Comparison of ENCODE assay signal across 34 cellular contexts in the genomic region with DNA sequence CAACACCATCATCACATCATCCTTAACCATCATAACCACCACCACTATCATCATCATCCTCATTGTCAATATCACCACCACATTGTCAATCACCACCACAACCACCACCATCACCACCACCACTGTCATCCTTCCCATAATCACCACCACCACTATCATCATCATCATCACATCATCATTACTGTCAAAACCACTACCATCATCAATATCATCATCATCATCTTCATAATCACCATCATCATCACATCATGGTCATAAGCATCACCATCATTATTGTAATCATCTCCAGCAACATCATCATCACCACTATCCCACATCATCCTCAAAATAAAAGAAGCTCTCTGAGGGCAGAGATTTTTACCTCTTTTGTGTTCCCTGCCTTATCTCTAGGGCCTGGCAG. TPM values are rescaled to one million over a fixed set of nuclear protein-coding genes. Genes with fewer than 3 reads are reported as not detected.
"Had no signal": no experiment of that assay in that cellular context is flagged by ENCODE, and none has a peak within 500 bp of the region (broad histone marks: within the 10 kb centered on the region; RNA-seq: fewer than 3 reads in every experiment).

No MANE protein-coding gene starts in this region.

- ATAC-seq: natural killer cell; psoas muscle; right cardiac atrium; sciatic nerve; stimulated activated memory B cell treated with anti-CD40 and anti-IgM and Interleukin-4, amounts not matched to agents 10 μg/mL and 1 μg/mL and 100 μg/mL, for 72 hours; stimulated activated naive CD8-positive, alpha-beta T cell treated with anti-CD3 and anti-CD28 coated beads, Interleukin-15, amount 100 ng/mL, for 72 hours; stimulated activated naive CD8-positive, alpha-beta T cell treated with anti-CD3 and anti-CD28 coated beads, Interleukin-15, Interleukin-2, amounts not matched to agents 100 U/mL and 50 U/mL, for 24 hours had no signal

- H3K36me3 ChIP-seq: neural progenitor cell, ovary, spleen, suprapubic skin, tibial artery, transverse colon, upper lobe of left lung, vagina had no signal

- H3K4me2 ChIP-seq: neural progenitor cell, smooth muscle cell had no signal

- H3K4me1 ChIP-seq: neural progenitor cell, parathyroid adenoma, psoas muscle, spleen, suprapubic skin, testis, tibial artery, transverse colon, upper lobe of left lung, vagina had no signal

- H3K79me2 ChIP-seq: parathyroid adenoma had no signal

- H3K9ac ChIP-seq: neural progenitor cell, parathyroid adenoma had no signal

- H3K9me3 ChIP-seq: ovary, psoas muscle, suprapubic skin, testis, transverse colon, vagina had no signal

- H3K4me3 ChIP-seq: neural progenitor cell, ovary, psoas muscle, skin epidermis, smooth muscle cell, spleen, suprapubic skin, testis, tibial artery, transverse colon, upper lobe of left lung, vagina had no signal

- H2AFZ ChIP-seq: neural progenitor cell, parathyroid adenoma had no signal

- DNase-seq: natural killer cell; occipital lobe; ovary; posterior cingulate gyrus; psoas muscle; right cardiac atrium; spleen; stimulated activated CD4-positive, alpha-beta T cell treated with anti-CD3 and anti-CD28 coated beads, Interleukin-12 subunit alpha, Interleukin-12 subunit beta, amount 100 ng/mL, for 4 hours; stimulated activated CD4-positive, alpha-beta T cell treated with anti-CD3 and anti-CD28 coated beads, Interleukin-1b, Interleukin-23, amount 100 ng/mL, for 48 hours; stimulated activated CD4-positive, alpha-beta T cell treated with anti-CD3 and anti-CD28 coated beads, Interleukin-4, amount 100 ng/mL, for 1 hour; stimulated activated CD4-positive, alpha-beta T cell treated with anti-CD3 and anti-CD28 coated beads, Interleukin-4, amount 100 ng/mL, for 4 hours; stimulated activated CD8-positive, alpha-beta memory T cell treated with anti-CD3 and anti-CD28 coated beads, Interleukin-4, amount 100 ng/mL, for 48 hours; stimulated activated naive CD4-positive, alpha-beta T cell; stimulated activated naive CD8-positive, alpha-beta T cell treated with anti-CD3 and anti-CD28 coated beads, Interleukin-15, amount 100 ng/mL, for 72 hours; stimulated activated naive CD8-positive, alpha-beta T cell treated with anti-CD3 and anti-CD28 coated beads, Interleukin-15, Interleukin-2, amounts not matched to agents 100 U/mL and 50 U/mL, for 24 hours; substantia nigra; testis; tibial artery; transverse colon; upper lobe of left lung had no signal

- H3K27ac ChIP-seq: neural progenitor cell, ovary, parathyroid adenoma, psoas muscle, skin epidermis, spleen, suprapubic skin, testis, tibial artery, transverse colon, upper lobe of left lung, vagina had no signal

- H3K27me3 ChIP-seq: neural progenitor cell, ovary, testis, tibial artery, transverse colon, upper lobe of left lung, vagina had no signal

RNA-seq across cellular contexts. Expression of a gene that starts 52.2 kb away (rescaled TPM):
- total RNA-seq: natural killer cell, occipital lobe, osteoblast, ovary, progenitor cell of endocrine pancreas, psoas muscle, renal cortical epithelial cell, right cardiac atrium, sciatic nerve, smooth muscle cell, spleen, suprapubic skin, transverse colon, upper lobe of left lung, ureter, vagina had no signal
- polyA plus RNA-seq: neural cell, ovary, psoas muscle, right cardiac atrium, smooth muscle cell, spleen, thymus had no signal
